Comparison of ENCODE assay signal across 1 cellular context in genomic region chr3:197736491-197737318, GRCh38.
TF ChIP-seq lines count a peak whose summit lies in the region.

RUBCN (minus strand) TSS chr3:197736904; CDS start chr3:197736719, 185 bp downstream.

TF ChIP-seq in K562, 482 proteins besides CTCF, POLR2A, EP300 and RAD21 (continued from another document and continues in another):
- TF ChIP-seq, protein P1, sequence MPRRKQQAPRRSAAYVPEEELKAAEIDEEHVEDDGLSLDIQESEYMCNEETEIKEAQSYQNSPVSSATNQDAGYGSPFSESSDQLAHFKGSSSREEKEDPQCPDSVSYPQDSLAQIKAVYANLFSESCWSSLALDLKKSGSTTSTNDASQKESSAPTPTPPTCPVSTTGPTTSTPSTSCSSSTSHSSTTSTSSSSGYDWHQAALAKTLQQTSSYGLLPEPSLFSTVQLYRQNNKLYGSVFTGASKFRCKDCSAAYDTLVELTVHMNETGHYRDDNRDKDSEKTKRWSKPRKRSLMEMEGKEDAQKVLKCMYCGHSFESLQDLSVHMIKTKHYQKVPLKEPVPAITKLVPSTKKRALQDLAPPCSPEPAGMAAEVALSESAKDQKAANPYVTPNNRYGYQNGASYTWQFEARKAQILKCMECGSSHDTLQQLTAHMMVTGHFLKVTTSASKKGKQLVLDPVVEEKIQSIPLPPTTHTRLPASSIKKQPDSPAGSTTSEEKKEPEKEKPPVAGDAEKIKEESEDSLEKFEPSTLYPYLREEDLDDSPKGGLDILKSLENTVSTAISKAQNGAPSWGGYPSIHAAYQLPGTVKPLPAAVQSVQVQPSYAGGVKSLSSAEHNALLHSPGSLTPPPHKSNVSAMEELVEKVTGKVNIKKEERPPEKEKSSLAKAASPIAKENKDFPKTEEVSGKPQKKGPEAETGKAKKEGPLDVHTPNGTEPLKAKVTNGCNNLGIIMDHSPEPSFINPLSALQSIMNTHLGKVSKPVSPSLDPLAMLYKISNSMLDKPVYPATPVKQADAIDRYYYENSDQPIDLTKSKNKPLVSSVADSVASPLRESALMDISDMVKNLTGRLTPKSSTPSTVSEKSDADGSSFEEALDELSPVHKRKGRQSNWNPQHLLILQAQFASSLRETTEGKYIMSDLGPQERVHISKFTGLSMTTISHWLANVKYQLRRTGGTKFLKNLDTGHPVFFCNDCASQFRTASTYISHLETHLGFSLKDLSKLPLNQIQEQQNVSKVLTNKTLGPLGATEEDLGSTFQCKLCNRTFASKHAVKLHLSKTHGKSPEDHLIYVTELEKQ (CRISPR knock-in tag; IDR thresholded peaks at IDR 0.05), result no peak
- TF ChIP-seq ZFP1 (CRISPR knock-in tag; IDR thresholded peaks at IDR 0.05) (no peak), SIX5 (IDR thresholded peaks at IDR 0.05; ENCODE audit: borderline replicate concordance in 1 of 2, insufficient read depth in 1 of 2, low read depth in 1 of 2, low read length in 2 of 2) (peak; percentile 54 to 60; a peak in 3 of 4 replicates), ELF1 (tag; IDR thresholded peaks at IDR 0.05) (peak; percentile 98), ZBTB49 (CRISPR knock-in tag; IDR thresholded peaks at IDR 0.05; ENCODE audit: borderline replicate concordance) (no peak), POU5F1 (IDR thresholded peaks at IDR 0.05; ENCODE audit: borderline replicate concordance, low read depth, low read length, partially characterized antibody) (no peak), ZNF324 (CRISPR knock-in tag; IDR thresholded peaks at IDR 0.05) (no peak), MAZ (CRISPR knock-in tag; conservative IDR thresholded peaks at IDR 0.05 in 1 of 2, IDR thresholded peaks at IDR 0.05 in 1 of 2) (peak; percentile 58 to 68; a peak in 3 of 4 replicates), MTF1 (CRISPR knock-in tag; IDR thresholded peaks at IDR 0.05; ENCODE audit: borderline replicate concordance) (no peak), E2F6 (IDR thresholded peaks at IDR 0.05; ENCODE audit: borderline replicate concordance in 1 of 2, extremely low read depth in 1 of 2, insufficient read depth in 1 of 2, insufficient read length in 1 of 2, low read depth in 1 of 2, low read length in 1 of 2, poor library complexity in 1 of 2, severe bottlenecking in 1 of 2) (peak; percentile 83 to 97), KAT2B (IDR thresholded peaks at IDR 0.05; ENCODE audit: low read depth, low read length) (no peak), TCF3 (CRISPR knock-in tag; IDR thresholded peaks at IDR 0.05) (no peak), EGR1 (conservative IDR thresholded peaks at IDR 0.05) (peak; percentile 68; the same call in 1 of the 2 replicates), KAT8 (IDR thresholded peaks at IDR 0.05; ENCODE audit: low read depth) (no peak), ZSCAN29 (IDR thresholded peaks at IDR 0.05) (no peak), NR2C2 (CRISPR knock-in tag; IDR thresholded peaks at IDR 0.05) (no peak), NR2C2 (tag; IDR thresholded peaks at IDR 0.05) (peak; percentile 62; the same call in 1 of the 2 replicates), NR3C1 (CRISPR knock-in tag; IDR thresholded peaks at IDR 0.05) (no peak), PURB (CRISPR knock-in tag; IDR thresholded peaks at IDR 0.05; ENCODE audit: low read depth) (no peak), ZNF830 (CRISPR knock-in tag; IDR thresholded peaks at IDR 0.05) (no peak), GATAD2A (IDR thresholded peaks at IDR 0.05) (no peak), ZNF124 (CRISPR knock-in tag; IDR thresholded peaks at IDR 0.05) (no peak), PHF8 (IDR thresholded peaks at IDR 0.05; ENCODE audit: borderline replicate concordance, low read length) (peak; percentile 70; the same call in 1 of the 2 replicates), MTA3 (IDR thresholded peaks at IDR 0.05; ENCODE audit: borderline replicate concordance) (peak; percentile 43; the same call in 1 of the 2 replicates), ZNF408 (CRISPR knock-in tag; IDR thresholded peaks at IDR 0.05; ENCODE audit: low read depth) (no peak), RFX5 (IDR thresholded peaks at IDR 0.05; ENCODE audit: low read depth, low read length) (no peak), HDAC8 (tag; IDR thresholded peaks at IDR 0.05) (no peak), CEBPB (tag; IDR thresholded peaks at IDR 0.05) (no peak), IRF1 (CRISPR knock-in tag; IDR thresholded peaks at IDR 0.05; ENCODE audit: borderline replicate concordance) (no peak), HNRNPH1 (optimal IDR thresholded peaks at IDR 0.05; ENCODE audit: low read depth, low read length) (no peak), C11orf30 (IDR thresholded peaks at IDR 0.05; ENCODE audit: low read depth) (peak; percentile 6; the same call in 1 of the 2 replicates), ZNF354B (CRISPR knock-in tag; IDR thresholded peaks at IDR 0.05) (no peak), ZNF668 (CRISPR knock-in tag; IDR thresholded peaks at IDR 0.05) (no peak), TFE3 (CRISPR knock-in tag; IDR thresholded peaks at IDR 0.05) (no peak), ZNF121 (CRISPR knock-in tag; conservative IDR thresholded peaks at IDR 0.05) (no peak), ZNF274 (IDR thresholded peaks at IDR 0.05; ENCODE audit: borderline replicate concordance, low read depth, low read length) (no peak), POLR2AphosphoS2 (IDR thresholded peaks at IDR 0.05; ENCODE audit: low read length) (no peak; the same call in 1 of the 2 replicates)
- TF ChIP-seq, protein P2, sequence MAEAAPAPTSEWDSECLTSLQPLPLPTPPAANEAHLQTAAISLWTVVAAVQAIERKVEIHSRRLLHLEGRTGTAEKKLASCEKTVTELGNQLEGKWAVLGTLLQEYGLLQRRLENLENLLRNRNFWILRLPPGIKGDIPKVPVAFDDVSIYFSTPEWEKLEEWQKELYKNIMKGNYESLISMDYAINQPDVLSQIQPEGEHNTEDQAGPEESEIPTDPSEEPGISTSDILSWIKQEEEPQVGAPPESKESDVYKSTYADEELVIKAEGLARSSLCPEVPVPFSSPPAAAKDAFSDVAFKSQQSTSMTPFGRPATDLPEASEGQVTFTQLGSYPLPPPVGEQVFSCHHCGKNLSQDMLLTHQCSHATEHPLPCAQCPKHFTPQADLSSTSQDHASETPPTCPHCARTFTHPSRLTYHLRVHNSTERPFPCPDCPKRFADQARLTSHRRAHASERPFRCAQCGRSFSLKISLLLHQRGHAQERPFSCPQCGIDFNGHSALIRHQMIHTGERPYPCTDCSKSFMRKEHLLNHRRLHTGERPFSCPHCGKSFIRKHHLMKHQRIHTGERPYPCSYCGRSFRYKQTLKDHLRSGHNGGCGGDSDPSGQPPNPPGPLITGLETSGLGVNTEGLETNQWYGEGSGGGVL (CRISPR knock-in tag; IDR thresholded peaks at IDR 0.05), result no peak
- TF ChIP-seq, protein P3, sequence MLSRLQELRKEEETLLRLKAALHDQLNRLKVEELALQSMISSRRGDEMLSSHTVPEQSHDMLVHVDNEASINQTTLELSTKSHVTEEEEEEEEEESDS (CRISPR knock-in tag; IDR thresholded peaks at IDR 0.05), result no peak
- TF ChIP-seq, protein P4, sequence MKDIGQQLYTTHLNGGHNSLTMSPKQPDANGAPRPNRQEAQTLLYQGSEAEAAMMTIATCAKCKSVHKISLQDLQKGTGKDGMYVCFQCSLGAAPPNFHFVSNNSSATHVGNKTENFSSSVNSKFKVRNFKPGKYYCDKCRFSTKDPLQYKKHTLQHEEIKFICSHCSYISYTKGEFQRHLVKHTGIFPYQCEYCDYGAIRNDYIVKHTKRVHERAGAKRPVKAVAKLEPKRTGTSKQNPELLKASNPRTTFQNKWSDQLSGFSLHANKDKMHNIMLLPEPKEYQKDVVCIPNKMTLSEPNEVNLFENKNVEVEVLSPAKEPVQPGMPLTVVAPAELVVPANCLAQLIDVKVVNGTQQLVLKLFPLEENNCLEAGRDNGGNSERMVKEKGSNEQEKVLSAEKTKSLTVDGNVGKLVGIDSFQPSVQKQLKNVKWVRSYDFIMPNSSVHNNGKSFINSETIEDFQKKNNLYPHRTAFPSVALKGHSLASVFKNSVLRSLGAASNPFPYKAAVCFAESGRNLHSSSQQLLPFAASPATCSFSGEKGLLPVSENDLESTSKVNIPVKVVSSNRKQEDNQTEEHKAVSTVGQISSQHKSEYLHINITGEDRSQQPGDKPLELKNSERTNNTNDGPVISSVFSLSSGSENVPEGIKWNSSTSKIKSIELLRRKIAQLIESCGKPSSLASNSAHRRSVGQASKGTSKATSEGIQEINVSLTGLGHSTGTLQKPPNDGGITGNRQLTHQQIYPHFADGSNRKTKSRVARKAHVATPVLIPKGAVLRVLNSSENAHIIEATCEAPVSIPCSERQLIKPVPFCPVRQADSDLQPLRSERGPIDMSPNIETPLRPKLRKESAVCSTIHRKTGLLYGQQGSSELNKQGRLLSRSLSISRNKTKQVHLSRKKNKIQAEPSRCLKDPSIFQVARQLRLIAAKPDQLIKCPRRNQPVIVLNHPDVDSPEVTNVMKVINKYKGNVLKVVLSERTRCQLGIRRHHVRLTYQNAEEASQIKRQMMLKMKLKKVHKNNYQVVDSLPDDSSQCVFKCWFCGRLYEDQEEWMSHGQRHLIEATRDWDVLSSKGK (CRISPR knock-in tag; IDR thresholded peaks at IDR 0.05), result no peak
- TF ChIP-seq, protein P5, sequence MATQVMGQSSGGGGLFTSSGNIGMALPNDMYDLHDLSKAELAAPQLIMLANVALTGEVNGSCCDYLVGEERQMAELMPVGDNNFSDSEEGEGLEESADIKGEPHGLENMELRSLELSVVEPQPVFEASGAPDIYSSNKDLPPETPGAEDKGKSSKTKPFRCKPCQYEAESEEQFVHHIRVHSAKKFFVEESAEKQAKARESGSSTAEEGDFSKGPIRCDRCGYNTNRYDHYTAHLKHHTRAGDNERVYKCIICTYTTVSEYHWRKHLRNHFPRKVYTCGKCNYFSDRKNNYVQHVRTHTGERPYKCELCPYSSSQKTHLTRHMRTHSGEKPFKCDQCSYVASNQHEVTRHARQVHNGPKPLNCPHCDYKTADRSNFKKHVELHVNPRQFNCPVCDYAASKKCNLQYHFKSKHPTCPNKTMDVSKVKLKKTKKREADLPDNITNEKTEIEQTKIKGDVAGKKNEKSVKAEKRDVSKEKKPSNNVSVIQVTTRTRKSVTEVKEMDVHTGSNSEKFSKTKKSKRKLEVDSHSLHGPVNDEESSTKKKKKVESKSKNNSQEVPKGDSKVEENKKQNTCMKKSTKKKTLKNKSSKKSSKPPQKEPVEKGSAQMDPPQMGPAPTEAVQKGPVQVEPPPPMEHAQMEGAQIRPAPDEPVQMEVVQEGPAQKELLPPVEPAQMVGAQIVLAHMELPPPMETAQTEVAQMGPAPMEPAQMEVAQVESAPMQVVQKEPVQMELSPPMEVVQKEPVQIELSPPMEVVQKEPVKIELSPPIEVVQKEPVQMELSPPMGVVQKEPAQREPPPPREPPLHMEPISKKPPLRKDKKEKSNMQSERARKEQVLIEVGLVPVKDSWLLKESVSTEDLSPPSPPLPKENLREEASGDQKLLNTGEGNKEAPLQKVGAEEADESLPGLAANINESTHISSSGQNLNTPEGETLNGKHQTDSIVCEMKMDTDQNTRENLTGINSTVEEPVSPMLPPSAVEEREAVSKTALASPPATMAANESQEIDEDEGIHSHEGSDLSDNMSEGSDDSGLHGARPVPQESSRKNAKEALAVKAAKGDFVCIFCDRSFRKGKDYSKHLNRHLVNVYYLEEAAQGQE (CRISPR knock-in tag; IDR thresholded peaks at IDR 0.05; ENCODE audit: low read depth), result no peak
- TF ChIP-seq, protein P6, sequence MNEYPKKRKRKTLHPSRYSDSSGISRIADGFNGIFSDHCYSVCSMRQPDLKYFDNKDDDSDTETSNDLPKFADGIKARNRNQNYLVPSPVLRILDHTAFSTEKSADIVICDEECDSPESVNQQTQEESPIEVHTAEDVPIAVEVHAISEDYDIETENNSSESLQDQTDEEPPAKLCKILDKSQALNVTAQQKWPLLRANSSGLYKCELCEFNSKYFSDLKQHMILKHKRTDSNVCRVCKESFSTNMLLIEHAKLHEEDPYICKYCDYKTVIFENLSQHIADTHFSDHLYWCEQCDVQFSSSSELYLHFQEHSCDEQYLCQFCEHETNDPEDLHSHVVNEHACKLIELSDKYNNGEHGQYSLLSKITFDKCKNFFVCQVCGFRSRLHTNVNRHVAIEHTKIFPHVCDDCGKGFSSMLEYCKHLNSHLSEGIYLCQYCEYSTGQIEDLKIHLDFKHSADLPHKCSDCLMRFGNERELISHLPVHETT (CRISPR knock-in tag; conservative IDR thresholded peaks at IDR 0.05 in 1 of 2, IDR thresholded peaks at IDR 0.05 in 1 of 2), result peak in 1 of 2 experiments; percentile 40; a peak in 1 of 4 replicates
